In genomic region chr17:60599620-60600489, GRCh38 we compare ENCODE assay signal across 8 cellular contexts. TPM values are rescaled to one million over a fixed set of nuclear protein-coding genes. Genes with fewer than 3 reads are reported as not detected.
DNase-seq lines count a peak whose midpoint lies in the region; ATAC-seq and TF ChIP-seq lines count a peak whose summit lies in the region.

TSS of gene PPM1D (plus strand) at chr17:60600193. CDS start at chr17:60600415, 222 bp downstream.

- peaks cover 39% of the 10 kb centered on the region for H3K4me1 Mint-ChIP-seq in activated naive CD8-positive, alpha-beta T cell (ENCODE audit: low read depth)

- TF ChIP-seq CTCF in GM12864 (IDR thresholded peaks at IDR 0.05; ENCODE audit: low read depth, low read length, missing control alignments) (no peak), omental fat pad (IDR thresholded peaks at IDR 0.05) (peak in 1 of 3 donors; percentile 4)

- no peaks in the 10 kb centered on the region for H3K9me3 Mint-ChIP-seq in activated naive CD8-positive, alpha-beta T cell (ENCODE audit: low read depth)

- no peaks in the 10 kb centered on the region for H3K36me3 Mint-ChIP-seq in activated naive CD8-positive, alpha-beta T cell

- DNase-seq in GM12864 (ENCODE audit: low read depth) (peak; percentile 94), NCI-H1105 treated with DMSO at 0.1 percent for 48 hours (lab: John Stamatoyannopoulos, UW) (peak; percentile 97), SKM-1 treated with dmso at 0.1 percent for 144 hours (lab: John Stamatoyannopoulos, UW; ENCODE audit: unreplicated experiment) (peak; percentile 97), glomerular visceral epithelial cell (ENCODE audit: extremely low spot score) (peak; percentile 99), omental fat pad (ENCODE audit: low spot score) (peak; percentile 93)

- peak within 1 kb of the TSS; percentile 98 for H3K27ac Mint-ChIP-seq in activated naive CD8-positive, alpha-beta T cell

- H3K27ac ChIP-seq in temporal lobe (ENCODE audit: low read depth, low read length), result peak within 1 kb of the TSS; percentile 100

- no peaks in the 10 kb centered on the region for H3K27me3 Mint-ChIP-seq in activated naive CD8-positive, alpha-beta T cell

- ATAC-seq in HG02678 (IDR thresholded peaks at IDR 0.05; ENCODE audit: unreplicated experiment) (peak; percentile 93), omental fat pad (ENCODE audit: low FRiP score) (peak; percentile 97)

- peak within 1 kb of the TSS; percentile 96 for H3K4me3 Mint-ChIP-seq in activated naive CD8-positive, alpha-beta T cell

- peak within 1 kb of the TSS; percentile 62 for H3K4me3 ChIP-seq in GM12864 (ENCODE audit: low read depth, low read length)

RNA-seq across cellular contexts. Expression of gene PPM1D, which starts in this region (rescaled TPM):
- total RNA-seq in omental fat pad (10 to 100 TPM; 11.1 to 32.0 (median 13.3) TPM), temporal lobe (12.8 TPM)

Comparison
In these comparisons a context has a peak if more than half of its experiments do, and no peak if none do; other contexts are left out.
1. Peak in every context shown above with its lines: DNase-seq, ATAC-seq, H3K4me3 ChIP-seq and H3K27ac ChIP-seq.